ENCODE assay signal across 18 cellular contexts in genomic region chr6:21279619-21280018, GRCh38.
DNase-seq lines count a peak whose midpoint lies in the region; ATAC-seq and TF ChIP-seq lines count a peak whose summit lies in the region.
"Had no signal": no experiment of that assay in that cellular context is flagged by ENCODE, and none has a peak within 500 bp of the region (broad histone marks: within the 10 kb centered on the region; RNA-seq: fewer than 3 reads in every experiment).

No MANE protein-coding gene starts in this region.

- H3K4me3 Mint-ChIP-seq in nephron progenitor cell (no peak overlapping the region), T-cell (no peak overlapping the region)
- H3K4me3 Mint-ChIP-seq: B cell; CD14-positive monocyte; CD4-positive, alpha-beta T cell; CD8-positive, alpha-beta memory T cell; GM23338; H9 had no signal

- H3K27ac Mint-ChIP-seq in nephron progenitor cell (peak overlapping the region; percentile 64), T-cell (no peak overlapping the region)
- H3K27ac Mint-ChIP-seq: B cell; CD4-positive, alpha-beta T cell; CD8-positive, alpha-beta memory T cell; GM23338; H9 had no signal

- TF ChIP-seq POLR2A in esophagus muscularis mucosa (IDR thresholded peaks at IDR 0.05; ENCODE audit: low read depth) = no peak

- no peak for TF ChIP-seq CTCF in BE2C (IDR thresholded peaks at IDR 0.05; ENCODE audit: low read depth, low read length)
- TF ChIP-seq CTCF in esophagus muscularis mucosa (IDR thresholded peaks at IDR 0.05) = no peak
- TF ChIP-seq CTCF in nephron progenitor cell (IDR thresholded peaks at IDR 0.05) = no peak

- peak; percentile 19 for DNase-seq in BE2C
- peak; percentile 55 for DNase-seq in esophagus muscularis mucosa (ENCODE audit: extremely low spot score)
- DNase-seq in nephron progenitor cell = no peak
- no peak for DNase-seq in T-cell
- no peak for DNase-seq in T-helper 9 cell
- DNase-seq: CD4-positive, alpha-beta T cell; CD8-positive, alpha-beta memory T cell; DMS53; DMS79 treated with DMSO at 0.1 percent for 48 hours; GF-D8; H9 had no signal

- no peaks in the 10 kb centered on the region for H3K27me3 ChIP-seq in BE2C
- H3K27me3 ChIP-seq in esophagus muscularis mucosa = no peaks in the 10 kb centered on the region
- H3K27me3 ChIP-seq: BLaER1 treated with 17β-estradiol and CSF1 and Interleukin-3, amounts not matched to agents 10 nM and 100 nM had no signal

- POLR2A ChIA-PET in T-cell (lab: Charles Lee) = no interaction called here

- H3K36me3 Mint-ChIP-seq in nephron progenitor cell (ENCODE audit: low read depth) = no peaks in the 10 kb centered on the region
- H3K36me3 Mint-ChIP-seq in T-cell = no peaks in the 10 kb centered on the region
- H3K36me3 Mint-ChIP-seq: CD14-positive monocyte; CD8-positive, alpha-beta memory T cell had no signal

- H3K4me3 ChIP-seq in BE2C (ENCODE audit: low read depth, low read length) (no peak overlapping the region), esophagus muscularis mucosa (no peak overlapping the region)
- H3K4me3 ChIP-seq: BLaER1 treated with 17β-estradiol and CSF1 and Interleukin-3, amounts not matched to agents 10 nM and 100 nM; GM23338 had no signal

- no peak for ATAC-seq in T-cell (replicated peaks in 1 of 4)
- ATAC-seq in HG02981 (IDR thresholded peaks at IDR 0.05; ENCODE audit: unreplicated experiment) = no peak
- ATAC-seq: GM23338, HCT116 had no signal

- H3K4me1 Mint-ChIP-seq in nephron progenitor cell (peaks cover 41% of the 10 kb centered on the region), T-cell (no peaks in the 10 kb centered on the region)
- H3K4me1 Mint-ChIP-seq: B cell; CD14-positive monocyte; CD8-positive, alpha-beta memory T cell had no signal

- no peak for TF ChIP-seq EP300 in esophagus muscularis mucosa (IDR thresholded peaks at IDR 0.05)

- H3K27me3 Mint-ChIP-seq in nephron progenitor cell (ENCODE audit: low read depth, poor library complexity) = peaks cover 3% of the 10 kb centered on the region
- H3K27me3 Mint-ChIP-seq in T-cell = no peaks in the 10 kb centered on the region
- H3K27me3 Mint-ChIP-seq: B cell; CD4-positive, alpha-beta T cell had no signal

- H3K36me3 ChIP-seq in BE2C (no peaks in the 10 kb centered on the region), esophagus muscularis mucosa (no peaks in the 10 kb centered on the region)
- H3K36me3 ChIP-seq: BLaER1 treated with 17β-estradiol and CSF1 and Interleukin-3, amounts not matched to agents 10 nM and 100 nM had no signal

- intact Hi-C loops in esophagus muscularis mucosa (cut with DNase I) = no loop called here

- CTCF ChIA-PET in T-cell (lab: Charles Lee) = no interaction called here

- H3K9me3 ChIP-seq in BE2C (no peaks in the 10 kb centered on the region), esophagus muscularis mucosa (no peaks in the 10 kb centered on the region)
- H3K9me3 ChIP-seq: BLaER1 treated with 17β-estradiol and CSF1 and Interleukin-3, amounts not matched to agents 10 nM and 100 nM had no signal

- no peak overlapping the region for H3K27ac ChIP-seq in esophagus muscularis mucosa (replicated peaks in 1 of 4)
- H3K27ac ChIP-seq: 22Rv1; BLaER1 treated with 17β-estradiol and CSF1 and Interleukin-3, amounts not matched to agents 10 nM and 100 nM had no signal

- WGBS in esophagus muscularis mucosa = 92% methylated on average over 5 of the region's 5 CpGs

- H3K4me1 ChIP-seq in BE2C (peaks cover 38% of the 10 kb centered on the region), esophagus muscularis mucosa (no peaks in the 10 kb centered on the region)
- H3K4me1 ChIP-seq: BLaER1 treated with 17β-estradiol and CSF1 and Interleukin-3, amounts not matched to agents 10 nM and 100 nM had no signal

- H3K9me3 Mint-ChIP-seq in nephron progenitor cell (peaks cover 12% of the 10 kb centered on the region), T-cell (peaks cover 0 to 3% (median 0%) of the 10 kb centered on the region in 3 donors)
- H3K9me3 Mint-ChIP-seq: CD4-positive, alpha-beta T cell had no signal

Comparison
In these comparisons a context has a peak if more than half of its experiments do, and no peak if none do; other contexts are left out.
1. DNase-seq: peak in BE2C (single experiment) and esophagus muscularis mucosa (single experiment); none in nephron progenitor cell (single experiment), T-cell (0 of 34) and T-helper 9 cell (single experiment).